ENCODE assay signal across 8 cellular contexts in genomic region chr1:241998412-241998921, GRCh38.
DNase-seq lines count a peak whose midpoint lies in the region; ATAC-seq, FAIRE-seq and TF ChIP-seq lines count a peak whose summit lies in the region.

No MANE protein-coding gene starts in this region.

- no peak for FAIRE-seq in D721Med (lab: Jason Lieb, UNC)

- DNase-seq in D721Med (ENCODE audit: insufficient read length, low spot score) = no peak
- DNase-seq in Kasumi-1 (lab: John Stamatoyannopoulos, UW) = peak; percentile 37 to 61
- DNase-seq in activated CD4-positive, CD25-positive, alpha-beta regulatory T cell treated with anti-CD3 and anti-CD28 coated beads, Interleukin-2, amount 50 U/mL, for 16 hours (ENCODE audit: low read depth, low spot score) = peak; percentile 8
- peak; percentile 41 for DNase-seq in cerebellar cortex (ENCODE audit: low spot score)
- peak; percentile 73 for DNase-seq in kidney glomerular epithelial cell (lab: John Stamatoyannopoulos, UW)
- peak; percentile 2 to 30 (median 24) for DNase-seq in stimulated activated CD4-positive, alpha-beta T cell treated with anti-CD3 and anti-CD28 coated beads, Interleukin-1b, Interleukin-23, amount 100 ng/mL, for 24 hours (ENCODE audit: low read depth in 4 of 4, low spot score in 1 of 4)
- no peak for DNase-seq in cortex of kidney (lab: John Stamatoyannopoulos, UW)

- TF ChIP-seq CTCF in D721Med (IDR thresholded peaks at IDR 0.05; ENCODE audit: insufficient read depth, missing control alignments) = peak; percentile 55

- ATAC-seq in GM21717 (IDR thresholded peaks at IDR 0.05; ENCODE audit: unreplicated experiment) = peak; percentile 64

Comparison
In these comparisons a context has a peak if more than half of its experiments do, and no peak if none do; other contexts are left out.
1. DNase-seq: peak in Kasumi-1 (2 of 2), activated CD4-positive, CD25-positive, alpha-beta regulatory T cell treated with anti-CD3 and anti-CD28 coated beads, Interleukin-2, amount 50 U/mL, for 16 hours (single experiment), cerebellar cortex (single experiment), kidney glomerular epithelial cell (single experiment) and stimulated activated CD4-positive, alpha-beta T cell treated with anti-CD3 and anti-CD28 coated beads, Interleukin-1b, Interleukin-23, amount 100 ng/mL, for 24 hours (4 of 4); none in D721Med (single experiment) and cortex of kidney (single experiment).